In the genomic region with DNA sequence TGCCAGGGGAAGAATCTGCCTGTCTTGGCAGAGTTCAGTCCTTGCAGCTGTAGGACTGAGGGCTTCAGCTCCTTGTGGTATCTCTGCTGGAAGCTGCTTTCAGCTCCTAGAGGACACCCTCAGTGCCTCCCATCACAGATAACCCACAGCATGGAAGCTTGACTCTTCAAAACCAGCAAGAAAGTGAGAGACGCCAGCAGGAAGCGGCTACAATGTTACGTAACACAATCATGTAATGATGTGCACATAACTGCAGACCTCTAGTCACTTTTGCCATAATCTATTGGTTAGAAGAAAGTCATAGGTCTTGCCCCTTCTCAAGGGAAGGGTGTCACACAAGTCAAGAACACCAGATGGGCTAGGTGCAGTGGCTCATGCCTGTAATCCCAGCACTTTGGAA, we compare ENCODE assay signal across 28 cellular contexts.
DNase-seq lines count a peak whose midpoint lies in the region; ATAC-seq and TF ChIP-seq lines count a peak whose summit lies in the region.
"Had no signal": no experiment of that assay in that cellular context is flagged by ENCODE, and none has a peak within 500 bp of the region (broad histone marks: within the 10 kb centered on the region; RNA-seq: fewer than 3 reads in every experiment).

No MANE protein-coding gene starts in this region.

- DNase-seq in HL-60 (ENCODE audit: low read depth in 1 of 2, low spot score in 1 of 2) (peak; percentile 64 to 86), NOMO-1 treated with DMSO at 0.1 percent for 48 hours (lab: John Stamatoyannopoulos, UW; ENCODE audit: unreplicated experiment) (peak; percentile 89), amniotic epithelial cell (ENCODE audit: low read depth) (peak; percentile 64), body of pancreas (no peak), hepatic stellate cell (ENCODE audit: low spot score) (no peak)
- DNase-seq: activated CD4-positive, alpha-beta T cell treated with anti-CD3 and anti-CD28 coated beads for 36 hours; activated CD8-positive, alpha-beta memory T cell treated with anti-CD3 and anti-CD28 coated beads, Interleukin-2, amount 50 U/mL, for 48 hours; activated CD8-positive, alpha-beta T cell treated with anti-CD3 and anti-CD28 coated beads for 36 hours; activated naive CD4-positive, alpha-beta T cell treated with anti-CD3 and anti-CD28 coated beads, Interleukin-2, amount 10 ng/mL, durations not matched to agents 7 days and 5 days; adrenal gland; CD4-positive, CD25-positive, alpha-beta regulatory T cell; cerebellar nuclear complex; dorsolateral prefrontal cortex; esophagus squamous epithelium; gastrocnemius medialis; H7; mucosa of descending colon; NCI-H1048; NCI-H446 treated with DMSO at 0.1 percent for 48 hours; occipital lobe; PC-3; stimulated activated CD4-positive, alpha-beta T cell treated with anti-CD3 and anti-CD28 coated beads, Interleukin-4, amount 100 ng/mL, for 4 hours had no signal

- TF ChIP-seq POLR2A in body of pancreas (IDR thresholded peaks at IDR 0.05): no peak

- 61 to 92% methylated on average over 3 of the region's 3 CpGs for WGBS in body of pancreas, 2 donors

- H3K36me3 ChIP-seq in body of pancreas (replicated peaks in 1 of 2; ENCODE audit: insufficient read depth in 1 of 2, low read depth in 2 of 2): no peaks in the 10 kb centered on the region
- H3K36me3 ChIP-seq: adrenal gland, esophagus squamous epithelium, gastrocnemius medialis, tibial nerve had no signal

- intact Hi-C loops in body of pancreas (cut with DNase I): no loop called here

- H3K4me1 ChIP-seq in body of pancreas: peaks cover 16% of the 10 kb centered on the region
- H3K4me1 ChIP-seq: adrenal gland had no signal

- no peaks in the 10 kb centered on the region for H3K9me3 ChIP-seq in body of pancreas
- H3K9me3 ChIP-seq: adrenal gland, esophagus squamous epithelium, gastrocnemius medialis, mucosa of descending colon, tibial nerve had no signal

- TF ChIP-seq CTCF in HL-60 (IDR thresholded peaks at IDR 0.05; ENCODE audit: insufficient read depth, low read length) (no peak), body of pancreas (IDR thresholded peaks at IDR 0.05) (no peak)

- H3K4me3 ChIP-seq in HL-60 (replicated peaks; ENCODE audit: insufficient read depth, low read length) (no peak overlapping the region), body of pancreas (no peak overlapping the region)
- H3K4me3 ChIP-seq: adrenal gland, dorsolateral prefrontal cortex, esophagus squamous epithelium, gastrocnemius medialis, lung, mucosa of descending colon, tibial nerve had no signal

- no peak overlapping the region for H3K27ac ChIP-seq in HL-60 (replicated peaks)
- no peak overlapping the region for H3K27ac ChIP-seq in body of pancreas
- H3K27ac ChIP-seq: adrenal gland, dorsolateral prefrontal cortex, esophagus squamous epithelium, gastrocnemius medialis, tibial nerve had no signal

- ATAC-seq in body of pancreas (no peak), HG02970 (IDR thresholded peaks at IDR 0.05; ENCODE audit: low FRiP score, unreplicated experiment) (no peak), GM19395 (IDR thresholded peaks at IDR 0.05; ENCODE audit: unreplicated experiment) (no peak)
- ATAC-seq: activated CD4-positive, alpha-beta T cell treated with anti-CD3 and anti-CD28 coated beads for 36 hours; activated CD8-positive, alpha-beta T cell treated with anti-CD3 and anti-CD28 coated beads for 36 hours; gastrocnemius medialis; mucosa of descending colon; natural killer cell treated with Interleukin-12 subunit alpha and Interleukin-12 subunit beta and Interleukin-15 and Interleukin-18, amount 100 ng/mL, for 72 hours; PC-3; SK-N-SH treated with all-trans-retinoic acid at 6 μM for 48 hours had no signal

- H3K27me3 ChIP-seq in HL-60 (ENCODE audit: insufficient read depth, poor library complexity, severe bottlenecking) (no peaks in the 10 kb centered on the region), body of pancreas (no peaks in the 10 kb centered on the region)
- H3K27me3 ChIP-seq: adrenal gland, dorsolateral prefrontal cortex, esophagus squamous epithelium, gastrocnemius medialis, tibial nerve had no signal

Comparison
In these comparisons a context has a peak if more than half of its experiments do, and no peak if none do; other contexts are left out.
1. DNase-seq: peak in HL-60 (2 of 2), NOMO-1 treated with DMSO at 0.1 percent for 48 hours (single experiment) and amniotic epithelial cell (single experiment); none in body of pancreas (0 of 4) and hepatic stellate cell (single experiment).